ENCODE assay signal across 8 cellular contexts in genomic region chr4:6641164-6641970, GRCh38. TPM values are rescaled to one million over a fixed set of nuclear protein-coding genes. Genes with fewer than 3 reads are reported as not detected.
DNase-seq lines count a peak whose midpoint lies in the region; ATAC-seq, FAIRE-seq and TF ChIP-seq lines count a peak whose summit lies in the region.

No MANE protein-coding gene starts in this region.

- no peak for TF ChIP-seq POLR2A in H1 (IDR thresholded peaks at IDR 0.05; ENCODE audit: control extremely low read depth in 1 of 2, low read depth in 2 of 2, low read length in 2 of 2)

- no peaks in the 10 kb centered on the region for H3K9me3 ChIP-seq in H1 (ENCODE audit: insufficient read depth in 2 of 2, low read depth in 1 of 2, low read length in 1 of 2)

- peak overlapping the region; percentile 94 for H4K8ac ChIP-seq in H1 (ENCODE audit: extremely low read depth, insufficient read depth, low read length)

- H3K14ac ChIP-seq in H1 (ENCODE audit: insufficient read length), result no peak overlapping the region

- POLR2A ChIA-PET in activated CD4-positive, alpha-beta T cell treated with anti-CD3 and anti-CD28 coated beads, Interleukin-2, amount 10 ng/mL, durations not matched to agents 7 days and 5 days (lab: Charles Lee), result interaction anchor here (0.8 to 2.1 kb wide), 2 partner anchors 32 to 48 kb away, joined by 3 to 10 read pairs; a partner anchor contains a TSS
- POLR2A ChIA-PET in H1 (lab: Charles Lee; ENCODE audit: partially characterized antibody), result interaction anchor here (0.6 to 5.7 kb wide), 13 partner anchors 9 to 76 kb away, joined by 3 to 36 read pairs (median 3); a partner anchor contains a TSS

- H3K79me1 ChIP-seq in H1 (ENCODE audit: low read depth, low read length), result peaks cover 7% of the 10 kb centered on the region

- peaks cover 10 to 11% of the 10 kb centered on the region in 2 experiments for H4K20me1 ChIP-seq in H1 (replicated peaks in 1 of 2; ENCODE audit: control insufficient read depth in 1 of 2, insufficient read depth in 2 of 2, low read length in 2 of 2)

- TF ChIP-seq EP300 in H1 (IDR thresholded peaks at IDR 0.05; ENCODE audit: borderline replicate concordance in 1 of 2, low read depth in 2 of 2, low read length in 2 of 2), result no peak

- no peak for TF ChIP-seq RAD21 in H1 (IDR thresholded peaks at IDR 0.05 in 1 of 2, conservative IDR thresholded peaks at IDR 0.05 in 1 of 2; ENCODE audit: low read depth in 2 of 2, low read length in 2 of 2)

- no peak overlapping the region for H3K23ac ChIP-seq in H1 (ENCODE audit: insufficient read length)

- H3K79me2 ChIP-seq in H1 (ENCODE audit: control insufficient read depth in 1 of 2, insufficient read depth in 2 of 2, low read length in 2 of 2), result peaks cover 9 to 29% of the 10 kb centered on the region in 2 experiments

- peak overlapping the region; percentile 30 for H4K91ac ChIP-seq in H1 (replicated peaks; ENCODE audit: insufficient read length, low read length)

- no peak overlapping the region for H2AK5ac ChIP-seq in H1 (ENCODE audit: low read depth, low read length)

- H3K4me2 ChIP-seq in H1 (ENCODE audit: insufficient read depth in 1 of 2, low read depth in 2 of 2, low read length in 2 of 2), result peak overlapping the region; percentile 91 to 98

- H3K36me3 Mint-ChIP-seq in activated CD4-positive, alpha-beta T cell treated with anti-CD3 and anti-CD28 coated beads, Interleukin-2, amount 10 ng/mL, durations not matched to agents 7 days and 5 days (ENCODE audit: low read depth), result peaks cover 39% of the 10 kb centered on the region
- peaks cover 17% of the 10 kb centered on the region for H3K36me3 Mint-ChIP-seq in mesothelial cell of epicardium

- peaks cover 0 to 9% (median 0%) of the 10 kb centered on the region in 4 experiments; a peak in 3 of 7 replicates for H3K4me1 ChIP-seq in H1 (replicated peaks in 1 of 4; ENCODE audit: control insufficient read depth in 3 of 4, insufficient read depth in 4 of 4, low read length in 3 of 4)

- no peak overlapping the region for H2BK120ac ChIP-seq in H1 (replicated peaks; ENCODE audit: low read depth, low read length)

- 7% methylated on average over 46 of the region's 50 CpGs; no CpG with 5 or more reads in 1 of the 2 experiments for WGBS in H1 (ENCODE audit: extremely low coverage in 1 of 2, insufficient coverage in 1 of 2, insufficient read length in 1 of 2, insufficient replicate concordance in 2 of 2, low coverage in 1 of 2, low lambda C conversion rate in 2 of 2, missing lambda C conversion rate in 1 of 2), 2 experiments

- H4K5ac ChIP-seq in H1 (ENCODE audit: insufficient read length, low read depth, low read length), result no peak overlapping the region

- peak overlapping the region; percentile 69 for H3K56ac ChIP-seq in H1 (replicated peaks; ENCODE audit: insufficient read length, low read depth, low read length)

- H2BK12ac ChIP-seq in H1 (ENCODE audit: low read depth, low read length), result no peak overlapping the region; the same call in 1 of the 2 replicates

- FAIRE-seq in H1 (lab: Jason Lieb, UNC), result no peak

- peak overlapping the region; percentile 87 for H3K4me3 Mint-ChIP-seq in activated CD4-positive, alpha-beta T cell treated with anti-CD3 and anti-CD28 coated beads, Interleukin-2, amount 10 ng/mL, durations not matched to agents 7 days and 5 days
- H3K4me3 Mint-ChIP-seq in mesothelial cell of epicardium, result peak overlapping the region; percentile 99
- peak overlapping the region; percentile 95 to 96 for H3K4me3 Mint-ChIP-seq in stimulated activated naive CD8-positive, alpha-beta T cell treated with anti-CD3 and anti-CD28 coated beads, Interleukin-15, amount 100 ng/mL, for 72 hours

- H3K4me1 Mint-ChIP-seq in activated CD4-positive, alpha-beta T cell treated with anti-CD3 and anti-CD28 coated beads, Interleukin-2, amount 10 ng/mL, durations not matched to agents 7 days and 5 days, result peaks cover 29% of the 10 kb centered on the region
- peaks cover 29% of the 10 kb centered on the region for H3K4me1 Mint-ChIP-seq in mesothelial cell of epicardium
- peaks cover 29% of the 10 kb centered on the region for H3K4me1 Mint-ChIP-seq in stimulated activated naive CD8-positive, alpha-beta T cell treated with anti-CD3 and anti-CD28 coated beads, Interleukin-15, amount 100 ng/mL, for 72 hours

- no peaks in the 10 kb centered on the region for H3K27me3 Mint-ChIP-seq in activated CD4-positive, alpha-beta T cell treated with anti-CD3 and anti-CD28 coated beads, Interleukin-2, amount 10 ng/mL, durations not matched to agents 7 days and 5 days
- H3K27me3 Mint-ChIP-seq in mesothelial cell of epicardium (ENCODE audit: low read depth), result no peaks in the 10 kb centered on the region
- no peaks in the 10 kb centered on the region for H3K27me3 Mint-ChIP-seq in stimulated activated naive CD8-positive, alpha-beta T cell treated with anti-CD3 and anti-CD28 coated beads, Interleukin-15, amount 100 ng/mL, for 72 hours

- H2BK20ac ChIP-seq in H1 (ENCODE audit: low read length), result no peak overlapping the region

- H3K4ac ChIP-seq in H1 (replicated peaks; ENCODE audit: insufficient read length, low read depth, low read length), result peak overlapping the region; percentile 98

- H3K36me3 ChIP-seq in H1 (ENCODE audit: control insufficient read depth in 2 of 4, insufficient read depth in 4 of 4, low read length in 3 of 4), result peaks cover 0 to 22% (median 9%) of the 10 kb centered on the region in 4 experiments; a peak in 5 of 8 replicates

- peak overlapping the region; percentile 98 for H3K27ac Mint-ChIP-seq in activated CD4-positive, alpha-beta T cell treated with anti-CD3 and anti-CD28 coated beads, Interleukin-2, amount 10 ng/mL, durations not matched to agents 7 days and 5 days
- peak overlapping the region; percentile 100 for H3K27ac Mint-ChIP-seq in mesothelial cell of epicardium
- H3K27ac Mint-ChIP-seq in stimulated activated naive CD8-positive, alpha-beta T cell treated with anti-CD3 and anti-CD28 coated beads, Interleukin-15, amount 100 ng/mL, for 72 hours, result peak overlapping the region; percentile 99 to 100

- H3K9me3 Mint-ChIP-seq in activated CD4-positive, alpha-beta T cell treated with anti-CD3 and anti-CD28 coated beads, Interleukin-2, amount 10 ng/mL, durations not matched to agents 7 days and 5 days, result no peaks in the 10 kb centered on the region
- H3K9me3 Mint-ChIP-seq in mesothelial cell of epicardium, result no peaks in the 10 kb centered on the region
- H3K9me3 Mint-ChIP-seq in stimulated activated naive CD8-positive, alpha-beta T cell treated with anti-CD3 and anti-CD28 coated beads, Interleukin-15, amount 100 ng/mL, for 72 hours, result no peaks in the 10 kb centered on the region

- H3K23me2 ChIP-seq in H1 (ENCODE audit: low read depth, low read length), result peaks cover 10% of the 10 kb centered on the region

- peak overlapping the region; percentile 73 to 100 (median 96) for H3K4me3 ChIP-seq in H1 (ENCODE audit: extremely low read depth in 1 of 4, insufficient read depth in 2 of 4, low read depth in 3 of 4, low read length in 4 of 4)

- H2BK15ac ChIP-seq in H1 (ENCODE audit: low read length), result no peak overlapping the region

- H3K27ac ChIP-seq in C4-2B, result peak overlapping the region; percentile 91
- H3K27ac ChIP-seq in H1 (ENCODE audit: low read depth, low read length), result peak overlapping the region; percentile 82

- TF ChIP-seq CTCF in C4-2B (conservative IDR thresholded peaks at IDR 0.05) (no peak), H1 (IDR thresholded peaks at IDR 0.05; ENCODE audit: control extremely low read depth in 1 of 3, insufficient read depth in 1 of 3, low read depth in 1 of 3, low read length in 3 of 3) (no peak), mesothelial cell of epicardium (IDR thresholded peaks at IDR 0.05; ENCODE audit: unreplicated experiment) (no peak)

- peak overlapping the region; percentile 89 to 98 (median 91) for H3K9ac ChIP-seq in H1 (replicated peaks in 1 of 4; ENCODE audit: extremely low read depth in 1 of 4, low read depth in 3 of 4, low read length in 3 of 4)

- ATAC-seq in GM19467 (IDR thresholded peaks at IDR 0.05; ENCODE audit: unreplicated experiment), result peak; percentile 32
- peak; percentile 68 for ATAC-seq in stimulated activated naive CD8-positive, alpha-beta T cell treated with anti-CD3 and anti-CD28 coated beads, Interleukin-15, amount 100 ng/mL, for 72 hours

- peak; percentile 57 for DNase-seq in HK-2 (ENCODE audit: unreplicated experiment)
- DNase-seq in activated CD4-positive, alpha-beta T cell treated with anti-CD3 and anti-CD28 coated beads, Interleukin-2, amount 10 ng/mL, durations not matched to agents 7 days and 5 days, result peak; percentile 52
- no peak for DNase-seq in H1 (ENCODE audit: low read depth in 1 of 2, low spot score in 2 of 2)
- DNase-seq in mesothelial cell of epicardium (ENCODE audit: low spot score in 2 of 2, unreplicated experiment in 2 of 2), result peak in 1 of 2 experiments; percentile 68
- peak; percentile 42 to 44 for DNase-seq in stimulated activated naive CD8-positive, alpha-beta T cell treated with anti-CD3 and anti-CD28 coated beads, Interleukin-15, amount 100 ng/mL, for 72 hours
- no peak for DNase-seq in middle frontal gyrus (ENCODE audit: extremely low spot score, low spot score)

- H2AFZ ChIP-seq in H1 (ENCODE audit: low read length), result no peak overlapping the region

- no peaks in the 10 kb centered on the region for H3K27me3 ChIP-seq in H1 (replicated peaks in 1 of 4; ENCODE audit: control insufficient read depth in 3 of 4, extremely low read depth in 1 of 4, insufficient read depth in 3 of 4, low read length in 3 of 4)

- H2BK5ac ChIP-seq in H1 (ENCODE audit: low read depth, low read length), result peak overlapping the region; percentile 95; the same call in 1 of the 2 replicates

- CTCF ChIA-PET in activated CD4-positive, alpha-beta T cell treated with anti-CD3 and anti-CD28 coated beads, Interleukin-2, amount 10 ng/mL, durations not matched to agents 7 days and 5 days (lab: Charles Lee), result interaction anchor here (0.9 to 2.0 kb wide), 7 partner anchors 17 to 333 kb away, joined by 3 to 8 read pairs (median 6); a partner anchor contains a TSS
- CTCF ChIA-PET in H1 (lab: Charles Lee; ENCODE audit: partially characterized antibody), result interaction anchor here (0.7 to 1.5 kb wide), 10 partner anchors 8 to 391 kb away, joined by 3 to 5 read pairs (median 3); no protein-coding TSS in a partner anchor

- H3K18ac ChIP-seq in H1 (ENCODE audit: extremely low read depth, low read length), result peak overlapping the region; percentile 83

RNA-seq across cellular contexts. Expression of gene MRFAP1, which starts 0.9 kb away (rescaled TPM):
- total RNA-seq in activated CD4-positive, alpha-beta T cell treated with anti-CD3 and anti-CD28 coated beads, Interleukin-2, amount 10 ng/mL, durations not matched to agents 7 days and 5 days, result 100 to 1,000 TPM in 1 of 2 experiments, 10 to 100 TPM in 1; 91.3 to 107 TPM
- total RNA-seq in H1 (2021; fragmentation: NEBNext Ultra II Directional; extraction: Animal tissue kit (Norgen Biotek cat#: 25700)), result 307 and 313 TPM in 2 replicates
- 108 and 156 TPM in 2 replicates for polyA plus RNA-seq in H1 (2011; rRNA removed)
- polyA plus RNA-seq in H1 (2011; cell fraction: cytosol; rRNA removed), result 229 TPM
- polyA plus RNA-seq in H1 (2011; cell fraction: nucleus; rRNA removed), result 155 TPM
- 320 to 373 TPM (median 340 TPM) in 4 replicates for polyA plus RNA-seq in H1 (2012, experiment 1 of 2)
- polyA plus RNA-seq in H1 (2012, experiment 2 of 2), result 100 TPM
- polyA plus RNA-seq in H1 (2013, experiment 1 of 2), result 204 TPM
- polyA plus RNA-seq in H1 (2013, experiment 2 of 2), result 222 TPM
- 24.7 and 28.8 TPM in 2 replicates for polyA minus RNA-seq in H1 (2011; rRNA and poly(A)+ RNA removed)
- polyA minus RNA-seq in H1 (2011; cell fraction: cytosol; rRNA and poly(A)+ RNA removed), result 67.1 TPM
- polyA minus RNA-seq in H1 (2011; cell fraction: nucleus; rRNA and poly(A)+ RNA removed), result 29.4 TPM
- total RNA-seq in mesothelial cell of epicardium, result 242 to 249 TPM (median 246 TPM) in 3 replicates

RNA-seq across cellular contexts. Expression of gene S100P, which starts 52.3 kb away (rescaled TPM):
- 1 to 10 TPM; 5.3 to 7.2 TPM for total RNA-seq in activated CD4-positive, alpha-beta T cell treated with anti-CD3 and anti-CD28 coated beads, Interleukin-2, amount 10 ng/mL, durations not matched to agents 7 days and 5 days
- not detected in 2 replicates for total RNA-seq in H1 (2021; fragmentation: NEBNext Ultra II Directional; extraction: Animal tissue kit (Norgen Biotek cat#: 25700))
- not detected in 2 replicates for polyA plus RNA-seq in H1 (2011; rRNA removed)
- not detected for polyA plus RNA-seq in H1 (2011; cell fraction: cytosol; rRNA removed)
- 0.14 TPM for polyA plus RNA-seq in H1 (2011; cell fraction: nucleus; rRNA removed)
- 0.58 TPM in 1 of 4 replicates, not detected in the others for polyA plus RNA-seq in H1 (2012, experiment 1 of 2)
- polyA plus RNA-seq in H1 (2012, experiment 2 of 2), result not detected
- polyA plus RNA-seq in H1 (2013, experiment 1 of 2), result not detected
- polyA plus RNA-seq in H1 (2013, experiment 2 of 2), result not detected
- not detected in 2 replicates for polyA minus RNA-seq in H1 (2011; rRNA and poly(A)+ RNA removed)
- polyA minus RNA-seq in H1 (2011; cell fraction: cytosol; rRNA and poly(A)+ RNA removed), result 12.6 TPM
- 5.8 TPM for polyA minus RNA-seq in H1 (2011; cell fraction: nucleus; rRNA and poly(A)+ RNA removed)
- 1.1 to 4.6 TPM (median 3.4 TPM) in 3 replicates for total RNA-seq in mesothelial cell of epicardium

Comparison
In these comparisons a context has a peak if more than half of its experiments do, and no peak if none do; other contexts are left out.
1. DNase-seq: peak in HK-2 (single experiment), activated CD4-positive, alpha-beta T cell treated with anti-CD3 and anti-CD28 coated beads, Interleukin-2, amount 10 ng/mL, durations not matched to agents 7 days and 5 days (single experiment) and stimulated activated naive CD8-positive, alpha-beta T cell treated with anti-CD3 and anti-CD28 coated beads, Interleukin-15, amount 100 ng/mL, for 72 hours (2 of 2); none in H1 (0 of 2) and middle frontal gyrus (single experiment).
2. Peak in every context shown above with its lines, with median percentiles within 50 percentile points of each other: H3K27ac Mint-ChIP-seq and H3K4me3 Mint-ChIP-seq.